Comparison of ENCODE assay signal across 13 cellular contexts in the genomic region with DNA sequence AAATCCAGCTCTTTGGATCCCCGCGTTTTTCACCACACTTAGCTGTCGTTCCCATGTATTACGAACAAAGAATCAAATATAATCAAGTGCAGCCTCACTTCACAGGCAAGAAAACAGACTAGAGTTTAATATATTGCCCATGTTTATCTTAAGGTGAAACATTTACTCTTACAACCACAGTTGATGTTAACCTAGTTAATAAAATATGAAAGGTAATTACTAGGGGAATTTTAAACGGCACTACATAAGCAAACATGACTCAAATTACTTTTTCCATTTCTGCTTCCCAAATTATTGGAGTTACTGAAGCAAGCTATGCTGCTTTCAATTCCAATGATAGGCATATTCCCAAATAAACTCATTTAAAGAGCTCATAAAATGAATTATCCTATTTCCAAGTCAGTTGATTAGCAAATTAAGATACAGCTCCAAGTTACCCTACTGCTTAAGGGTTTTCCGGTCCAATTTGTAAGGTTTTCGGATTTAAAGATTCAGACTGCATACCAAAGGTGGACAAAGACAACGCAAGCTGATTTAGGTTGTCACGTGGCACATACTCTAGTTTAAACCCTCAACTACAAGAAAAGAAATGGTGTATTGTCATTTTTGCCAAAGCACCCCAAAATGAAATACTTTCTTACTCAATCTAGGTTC. TPM values are rescaled to one million over a fixed set of nuclear protein-coding genes. Genes with fewer than 3 reads are reported as not detected.
DNase-seq lines count a peak whose midpoint lies in the region; ATAC-seq and TF ChIP-seq lines count a peak whose summit lies in the region.
"Had no signal": no experiment of that assay in that cellular context is flagged by ENCODE, and none has a peak within 500 bp of the region (broad histone marks: within the 10 kb centered on the region; RNA-seq: fewer than 3 reads in every experiment).

No MANE protein-coding gene starts in this region.

- peak overlapping the region in 4 of 5 experiments; percentile 22 to 97 (median 88) for H3K27ac Mint-ChIP-seq in brain
- peak overlapping the region; percentile 75 to 100 (median 90) for H3K27ac Mint-ChIP-seq in nephron

- H3K36me3 ChIP-seq in ACC112 (ENCODE audit: insufficient read depth, low read length) (peaks cover 60% of the 10 kb centered on the region), HEK293 (ENCODE audit: control insufficient read depth in 2 of 2, insufficient read depth in 1 of 2, low read length in 2 of 2) (peaks cover 48 to 78% of the 10 kb centered on the region in 2 experiments)

- DNase-seq in SW480 (ENCODE audit: low spot score), result no peak
- no peak for DNase-seq in GM10248 (ENCODE audit: extremely low spot score)
- no peak for DNase-seq in NCI-H526 (lab: John Stamatoyannopoulos, UW)
- DNase-seq: activated CD4-positive, alpha-beta T cell treated with anti-CD3 and anti-CD28 coated beads, Interleukin-2, amount 50 U/mL, for 1 hour; BE2C; H7; T-helper 2 cell had no signal

- H3K27ac ChIP-seq in ACC112 (ENCODE audit: low read depth, low read length) (peak overlapping the region; percentile 22; the same call in 1 of the 2 replicates), HEK293 (ENCODE audit: extremely low read depth, low read depth, low read length) (no peak overlapping the region)

- no peak overlapping the region for H3K4me3 ChIP-seq in ACC112 (ENCODE audit: low read depth, low read length)
- H3K4me3 ChIP-seq in HEK293 (ENCODE audit: low read depth, low read length), result no peak overlapping the region

- H3K36me3 Mint-ChIP-seq in brain (peaks cover 90% of the 10 kb centered on the region), nephron (ENCODE audit: low read depth) (peaks cover 75% of the 10 kb centered on the region)

- H3K27me3 Mint-ChIP-seq in brain, result no peaks in the 10 kb centered on the region
- H3K27me3 Mint-ChIP-seq in nephron (ENCODE audit: low read depth), result no peaks in the 10 kb centered on the region
- H3K27me3 Mint-ChIP-seq: central memory CD8-positive, alpha-beta T cell had no signal

- H3K27me3 ChIP-seq in ACC112 (ENCODE audit: insufficient read depth, low read length), result no peaks in the 10 kb centered on the region
- H3K27me3 ChIP-seq: BE2C had no signal

- TF ChIP-seq CTCF in HEK293 (tag by site-specific recombination; IDR thresholded peaks at IDR 0.05), result no peak
- no peak for TF ChIP-seq CTCF in brain (conservative IDR thresholded peaks at IDR 0.05)
- no peak for TF ChIP-seq CTCF in nephron (IDR thresholded peaks at IDR 0.05; ENCODE audit: unreplicated experiment in 3 of 3)
- no peak for TF ChIP-seq CTCF in GM10248 (IDR thresholded peaks at IDR 0.05; ENCODE audit: control extremely low read depth, extremely low read depth, low read depth, missing control alignments)

- H3K4me1 ChIP-seq in ACC112 (ENCODE audit: control insufficient read depth, insufficient read depth, low read length, unreplicated experiment) (peaks cover 18% of the 10 kb centered on the region), HEK293 (ENCODE audit: control insufficient read depth, insufficient read depth, low read length) (peaks cover 10% of the 10 kb centered on the region; the same call in 1 of the 2 replicates)
- H3K4me1 ChIP-seq: BE2C had no signal

- H3K4me1 Mint-ChIP-seq in brain, result peaks cover 61% of the 10 kb centered on the region
- peaks cover 49% of the 10 kb centered on the region for H3K4me1 Mint-ChIP-seq in nephron

- H3K4me3 Mint-ChIP-seq in brain (peak overlapping the region in 2 of 5 experiments; percentile 33 to 65), nephron (peak overlapping the region in 2 of 3 experiments; percentile 23 to 33)
- H3K4me3 Mint-ChIP-seq: central memory CD8-positive, alpha-beta T cell had no signal

- no peak overlapping the region for H2AFZ ChIP-seq in ACC112 (ENCODE audit: low read length, unreplicated experiment)

- POLR2A ChIA-PET in HEK293 (lab: Yijun Ruan, JAX) (interaction anchor here (0.9 to 1.6 kb wide), 4 partner anchors 9 to 22 kb away, joined by 3 to 6 read pairs (median 5); no protein-coding TSS in a partner anchor), GM10248 (lab: Yijun Ruan, JAX) (no interaction called here)

- H3K9me3 ChIP-seq in HEK293 (ENCODE audit: control insufficient read depth, insufficient read depth, low read depth, low read length), result no peaks in the 10 kb centered on the region
- H3K9me3 ChIP-seq: BE2C had no signal

- H3K9me3 Mint-ChIP-seq in brain (no peaks in the 10 kb centered on the region), nephron (no peaks in the 10 kb centered on the region)

- no peak for ATAC-seq in HG03175 (IDR thresholded peaks at IDR 0.05; ENCODE audit: unreplicated experiment)

- peaks cover 56% of the 10 kb centered on the region for H3K79me2 ChIP-seq in ACC112 (ENCODE audit: control insufficient read depth, insufficient read depth, low read length, unreplicated experiment)

- CTCF ChIA-PET in HEK293 (lab: Yijun Ruan, JAX) (interaction anchor here (0.7 to 1.2 kb wide), 4 partner anchors 13 to 201 kb away, joined by 3 to 6 read pairs (median 4); no protein-coding TSS in a partner anchor), GM10248 (lab: Yijun Ruan, JAX) (interaction anchor here (1.4 to 16.8 kb wide), 2 partner anchors 16 to 201 kb away, joined by 4 to 204 read pairs; partner anchors contain the start of gene HNRNPU)

TF ChIP-seq in HEK293, 187 proteins besides CTCF, POLR2A, EP300 and RAD21 (continues in another document):
- TF ChIP-seq ZNF37A (tag by site-specific recombination; IDR thresholded peaks at IDR 0.05) (no peak), ZNF549 (tag by site-specific recombination; IDR thresholded peaks at IDR 0.05) (no peak), WT1 (tag by site-specific recombination; IDR thresholded peaks at IDR 0.05) (no peak), IKZF3 (tag by site-specific recombination; IDR thresholded peaks at IDR 0.05) (peak; percentile 35; the same call in 1 of the 2 replicates), RBAK (tag by site-specific recombination; IDR thresholded peaks at IDR 0.05) (no peak), ZNF645 (tag by site-specific recombination; IDR thresholded peaks at IDR 0.05) (no peak), ZNF529 (tag by site-specific recombination; IDR thresholded peaks at IDR 0.05; ENCODE audit: insufficient replicate concordance) (no peak), ZNF248 (tag by site-specific recombination; IDR thresholded peaks at IDR 0.05) (no peak), ZNF24 (tag by site-specific recombination; IDR thresholded peaks at IDR 0.05) (no peak), ZNF16 (tag by site-specific recombination; IDR thresholded peaks at IDR 0.05; ENCODE audit: low read depth) (no peak), ZNF239 (tag by site-specific recombination; IDR thresholded peaks at IDR 0.05) (no peak), ZNF785 (tag by site-specific recombination; IDR thresholded peaks at IDR 0.05) (no peak), ZNF202 (tag by site-specific recombination; IDR thresholded peaks at IDR 0.05; ENCODE audit: borderline replicate concordance) (no peak)
- TF ChIP-seq, protein P1, sequence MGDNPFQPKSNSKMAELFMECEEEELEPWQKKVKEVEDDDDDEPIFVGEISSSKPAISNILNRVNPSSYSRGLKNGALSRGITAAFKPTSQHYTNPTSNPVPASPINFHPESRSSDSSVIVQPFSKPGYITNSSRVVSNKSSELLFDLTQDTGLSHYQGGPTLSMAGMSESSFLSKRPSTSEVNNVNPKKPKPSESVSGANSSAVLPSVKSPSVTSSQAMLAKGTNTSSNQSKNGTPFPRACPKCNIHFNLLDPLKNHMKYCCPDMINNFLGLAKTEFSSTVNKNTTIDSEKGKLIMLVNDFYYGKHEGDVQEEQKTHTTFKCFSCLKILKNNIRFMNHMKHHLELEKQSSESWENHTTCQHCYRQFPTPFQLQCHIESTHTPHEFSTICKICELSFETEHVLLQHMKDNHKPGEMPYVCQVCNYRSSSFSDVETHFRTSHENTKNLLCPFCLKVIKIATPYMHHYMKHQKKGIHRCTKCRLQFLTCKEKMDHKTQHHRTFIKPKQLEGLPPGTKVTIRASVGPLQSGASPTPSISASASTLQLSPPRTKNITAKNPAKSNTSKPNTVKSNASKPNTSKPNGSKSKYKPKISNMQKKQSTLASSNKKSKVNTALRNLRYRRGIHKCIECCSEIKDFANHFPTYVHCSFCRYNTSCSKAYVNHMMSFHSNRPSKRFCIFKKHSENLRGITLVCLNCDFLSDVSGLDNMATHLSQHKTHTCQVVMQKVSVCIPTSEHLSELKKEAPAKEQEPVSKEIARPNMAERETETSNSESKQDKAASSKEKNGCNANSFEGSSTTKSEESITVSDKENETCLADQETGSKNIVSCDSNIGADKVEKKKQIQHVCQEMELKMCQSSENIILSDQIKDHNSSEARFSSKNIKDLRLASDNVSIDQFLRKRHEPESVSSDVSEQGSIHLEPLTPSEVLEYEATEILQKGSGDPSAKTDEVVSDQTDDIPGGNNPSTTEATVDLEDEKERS (tag by site-specific recombination; IDR thresholded peaks at IDR 0.05), result no peak
- TF ChIP-seq, protein P2, sequence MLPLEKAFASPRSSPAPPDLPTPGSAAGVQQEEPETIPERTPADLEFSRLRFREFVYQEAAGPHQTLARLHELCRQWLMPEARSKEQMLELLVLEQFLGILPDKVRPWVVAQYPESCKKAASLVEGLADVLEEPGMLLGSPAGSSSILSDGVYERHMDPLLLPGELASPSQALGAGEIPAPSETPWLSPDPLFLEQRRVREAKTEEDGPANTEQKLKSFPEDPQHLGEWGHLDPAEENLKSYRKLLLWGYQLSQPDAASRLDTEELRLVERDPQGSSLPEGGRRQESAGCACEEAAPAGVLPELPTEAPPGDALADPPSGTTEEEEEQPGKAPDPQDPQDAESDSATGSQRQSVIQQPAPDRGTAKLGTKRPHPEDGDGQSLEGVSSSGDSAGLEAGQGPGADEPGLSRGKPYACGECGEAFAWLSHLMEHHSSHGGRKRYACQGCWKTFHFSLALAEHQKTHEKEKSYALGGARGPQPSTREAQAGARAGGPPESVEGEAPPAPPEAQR (tag by site-specific recombination; IDR thresholded peaks at IDR 0.05), result no peak

RNA-seq across cellular contexts. Expression of gene COX20, which starts 5.9 kb away (rescaled TPM):
- 32.3 TPM for polyA plus RNA-seq in brain (ENCODE audit: insufficient read depth, low read depth, low replicate concordance)

RNA-seq across cellular contexts. Expression of gene HNRNPU, which starts 22.9 kb away (rescaled TPM):
- polyA plus RNA-seq in brain (ENCODE audit: insufficient read depth, low read depth, low replicate concordance), result 461 TPM
